Comparison of ENCODE assay signal across 1 cellular context in genomic region chr17:42288078-42288984, GRCh38.
A peak's percentile ranks its signal among the peaks of the same experiment; 100 is the strongest.
TF ChIP-seq lines count a peak whose summit lies in the region.

STAT5A (plus strand) TSS chr17:42288498; CDS start chr17:42289412, 914 bp downstream.

TF ChIP-seq in HepG2, 621 proteins besides CTCF, POLR2A, EP300 and RAD21 (continued from another document):
- TF ChIP-seq ZNF597 (CRISPR knock-in tag; IDR thresholded peaks at IDR 0.05), result no peak
- TF ChIP-seq, protein P1, sequence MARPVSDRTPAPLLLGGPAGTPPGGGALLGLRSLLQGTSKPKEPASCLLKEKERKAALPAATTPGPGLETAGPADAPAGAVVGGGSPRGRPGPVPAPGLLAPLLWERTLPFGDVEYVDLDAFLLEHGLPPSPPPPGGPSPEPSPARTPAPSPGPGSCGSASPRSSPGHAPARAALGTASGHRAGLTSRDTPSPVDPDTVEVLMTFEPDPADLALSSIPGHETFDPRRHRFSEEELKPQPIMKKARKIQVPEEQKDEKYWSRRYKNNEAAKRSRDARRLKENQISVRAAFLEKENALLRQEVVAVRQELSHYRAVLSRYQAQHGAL (CRISPR knock-in tag; IDR thresholded peaks at IDR 0.05; ENCODE audit: not compliant biosample characterization), result no peak
- TF ChIP-seq ZNF496 (CRISPR knock-in tag; IDR thresholded peaks at IDR 0.05; ENCODE audit: insufficient replicate concordance), result no peak
- TF ChIP-seq NFE2L2 (IDR thresholded peaks at IDR 0.05; ENCODE audit: low read length), result no peak
- TF ChIP-seq MAFK (conservative IDR thresholded peaks at IDR 0.05 in 1 of 2, IDR thresholded peaks at IDR 0.05 in 1 of 2; ENCODE audit: low read length in 2 of 2), result no peak
- TF ChIP-seq RELA (CRISPR knock-in tag; IDR thresholded peaks at IDR 0.05), result no peak
- TF ChIP-seq MED13 (CRISPR knock-in tag; IDR thresholded peaks at IDR 0.05), result no peak
- TF ChIP-seq ZNF564 (CRISPR knock-in tag; IDR thresholded peaks at IDR 0.05), result no peak
- no peak for TF ChIP-seq ZNF224 (CRISPR knock-in tag; IDR thresholded peaks at IDR 0.05)
- TF ChIP-seq HOXA3 (CRISPR knock-in tag; IDR thresholded peaks at IDR 0.05), result peak; percentile 64; the same call in 1 of the 2 replicates
- peak; percentile 99 for TF ChIP-seq ZNF777 (CRISPR knock-in tag; IDR thresholded peaks at IDR 0.05)
- 0 out of 2 replicates have a peak, but pooled peaks have one; percentile 32 for TF ChIP-seq KLF12 (CRISPR knock-in tag; IDR thresholded peaks at IDR 0.05; ENCODE audit: borderline replicate concordance)
- TF ChIP-seq ZNF549 (CRISPR knock-in tag; IDR thresholded peaks at IDR 0.05), result no peak
- no peak for TF ChIP-seq NR2F1 (CRISPR knock-in tag; IDR thresholded peaks at IDR 0.05)
- TF ChIP-seq, protein P2, sequence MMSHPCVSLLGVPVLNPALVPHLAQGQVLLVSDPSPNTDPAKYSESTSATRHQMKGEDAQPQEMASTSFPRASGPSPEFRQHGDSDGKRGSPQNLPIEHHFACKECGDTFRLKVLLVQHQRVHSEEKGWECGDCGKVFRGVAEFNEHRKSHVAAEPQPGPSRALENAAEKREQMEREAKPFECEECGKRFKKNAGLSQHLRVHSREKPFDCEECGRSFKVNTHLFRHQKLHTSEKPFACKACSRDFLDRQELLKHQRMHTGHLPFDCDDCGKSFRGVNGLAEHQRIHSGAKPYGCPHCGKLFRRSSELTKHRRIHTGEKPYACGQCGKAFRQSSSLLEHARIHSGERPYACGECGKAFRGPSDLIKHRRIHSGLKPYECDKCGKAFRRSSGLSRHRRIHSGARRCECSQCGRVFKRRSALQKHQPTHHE (CRISPR knock-in tag; IDR thresholded peaks at IDR 0.05; ENCODE audit: borderline replicate concordance), result no peak
- peak; percentile 10 for TF ChIP-seq HDAC1 (CRISPR knock-in tag; IDR thresholded peaks at IDR 0.05)
- no peak for TF ChIP-seq NFE2L1 (CRISPR knock-in tag; IDR thresholded peaks at IDR 0.05; ENCODE audit: borderline replicate concordance)
- no peak for TF ChIP-seq DR1 (CRISPR knock-in tag; IDR thresholded peaks at IDR 0.05)
- TF ChIP-seq, protein P3, sequence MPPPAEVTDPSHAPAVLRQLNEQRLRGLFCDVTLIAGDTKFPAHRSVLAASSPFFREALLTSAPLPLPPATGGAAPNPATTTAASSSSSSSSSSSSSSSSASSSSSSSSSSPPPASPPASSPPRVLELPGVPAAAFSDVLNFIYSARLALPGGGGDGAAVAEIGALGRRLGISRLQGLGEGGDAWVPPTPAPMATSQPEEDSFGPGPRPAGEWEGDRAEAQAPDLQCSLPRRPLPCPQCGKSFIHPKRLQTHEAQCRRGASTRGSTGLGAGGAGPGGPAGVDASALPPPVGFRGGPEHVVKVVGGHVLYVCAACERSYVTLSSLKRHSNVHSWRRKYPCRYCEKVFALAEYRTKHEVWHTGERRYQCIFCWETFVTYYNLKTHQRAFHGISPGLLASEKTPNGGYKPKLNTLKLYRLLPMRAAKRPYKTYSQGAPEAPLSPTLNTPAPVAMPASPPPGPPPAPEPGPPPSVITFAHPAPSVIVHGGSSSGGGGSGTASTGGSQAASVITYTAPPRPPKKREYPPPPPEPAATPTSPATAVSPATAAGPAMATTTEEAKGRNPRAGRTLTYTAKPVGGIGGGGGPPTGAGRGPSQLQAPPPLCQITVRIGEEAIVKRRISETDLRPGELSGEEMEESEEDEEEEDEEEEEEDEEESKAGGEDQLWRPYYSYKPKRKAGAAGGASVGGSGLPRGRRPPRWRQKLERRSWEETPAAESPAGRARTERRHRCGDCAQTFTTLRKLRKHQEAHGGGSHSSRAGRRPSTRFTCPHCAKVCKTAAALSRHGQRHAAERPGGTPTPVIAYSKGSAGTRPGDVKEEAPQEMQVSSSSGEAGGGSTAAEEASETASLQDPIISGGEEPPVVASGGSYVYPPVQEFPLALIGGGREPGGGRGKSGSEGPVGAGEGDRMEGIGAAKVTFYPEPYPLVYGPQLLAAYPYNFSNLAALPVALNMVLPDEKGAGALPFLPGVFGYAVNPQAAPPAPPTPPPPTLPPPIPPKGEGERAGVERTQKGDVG (CRISPR knock-in tag; IDR thresholded peaks at IDR 0.05; ENCODE audit: borderline replicate concordance), result 0 out of 2 replicates have a peak, but pooled peaks have one; percentile 40
- TF ChIP-seq ZNF451 (CRISPR knock-in tag; IDR thresholded peaks at IDR 0.05), result peak; percentile 66; the same call in 1 of the 2 replicates
- TF ChIP-seq ZNF383 (CRISPR knock-in tag; IDR thresholded peaks at IDR 0.05; ENCODE audit: borderline replicate concordance), result no peak
- TF ChIP-seq SKI (IDR thresholded peaks at IDR 0.05; ENCODE audit: partially characterized antibody), result peak; percentile 31
- TF ChIP-seq, protein P4, sequence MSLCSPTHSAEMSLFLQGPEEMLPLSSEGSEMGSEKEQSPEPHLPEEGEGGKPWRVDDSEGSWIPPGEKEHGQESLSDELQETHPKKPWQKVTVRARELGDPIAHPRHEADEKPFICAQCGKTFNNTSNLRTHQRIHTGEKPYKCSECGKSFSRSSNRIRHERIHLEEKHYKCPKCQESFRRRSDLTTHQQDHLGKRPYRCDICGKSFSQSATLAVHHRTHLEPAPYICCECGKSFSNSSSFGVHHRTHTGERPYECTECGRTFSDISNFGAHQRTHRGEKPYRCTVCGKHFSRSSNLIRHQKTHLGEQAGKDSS (CRISPR knock-in tag; IDR thresholded peaks at IDR 0.05; ENCODE audit: borderline replicate concordance, low read depth), result no peak
- TF ChIP-seq ZFP82 (CRISPR knock-in tag; IDR thresholded peaks at IDR 0.05; ENCODE audit: borderline replicate concordance), result peak; percentile 72; the same call in 1 of the 2 replicates
- no peak for TF ChIP-seq ATF7-NPFF (CRISPR knock-in tag; IDR thresholded peaks at IDR 0.05; ENCODE audit: low read depth)
- TF ChIP-seq HMGA1 (CRISPR knock-in tag; conservative IDR thresholded peaks at IDR 0.05), result no peak
- TF ChIP-seq ZNF235 (CRISPR knock-in tag; IDR thresholded peaks at IDR 0.05; ENCODE audit: borderline replicate concordance), result 0 out of 2 replicates have a peak, but pooled peaks have one; percentile 21
- no peak for TF ChIP-seq LRRFIP1 (CRISPR knock-in tag; conservative IDR thresholded peaks at IDR 0.05)
- TF ChIP-seq RNF2 (conservative IDR thresholded peaks at IDR 0.05; ENCODE audit: low read depth), result no peak
- TF ChIP-seq ZFYVE20 (CRISPR knock-in tag; IDR thresholded peaks at IDR 0.05; ENCODE audit: borderline replicate concordance, low read depth), result 0 out of 2 replicates have a peak, but pooled peaks have one; percentile 14
- no peak for TF ChIP-seq PBX2 (CRISPR knock-in tag; IDR thresholded peaks at IDR 0.05)
- TF ChIP-seq, protein P5, sequence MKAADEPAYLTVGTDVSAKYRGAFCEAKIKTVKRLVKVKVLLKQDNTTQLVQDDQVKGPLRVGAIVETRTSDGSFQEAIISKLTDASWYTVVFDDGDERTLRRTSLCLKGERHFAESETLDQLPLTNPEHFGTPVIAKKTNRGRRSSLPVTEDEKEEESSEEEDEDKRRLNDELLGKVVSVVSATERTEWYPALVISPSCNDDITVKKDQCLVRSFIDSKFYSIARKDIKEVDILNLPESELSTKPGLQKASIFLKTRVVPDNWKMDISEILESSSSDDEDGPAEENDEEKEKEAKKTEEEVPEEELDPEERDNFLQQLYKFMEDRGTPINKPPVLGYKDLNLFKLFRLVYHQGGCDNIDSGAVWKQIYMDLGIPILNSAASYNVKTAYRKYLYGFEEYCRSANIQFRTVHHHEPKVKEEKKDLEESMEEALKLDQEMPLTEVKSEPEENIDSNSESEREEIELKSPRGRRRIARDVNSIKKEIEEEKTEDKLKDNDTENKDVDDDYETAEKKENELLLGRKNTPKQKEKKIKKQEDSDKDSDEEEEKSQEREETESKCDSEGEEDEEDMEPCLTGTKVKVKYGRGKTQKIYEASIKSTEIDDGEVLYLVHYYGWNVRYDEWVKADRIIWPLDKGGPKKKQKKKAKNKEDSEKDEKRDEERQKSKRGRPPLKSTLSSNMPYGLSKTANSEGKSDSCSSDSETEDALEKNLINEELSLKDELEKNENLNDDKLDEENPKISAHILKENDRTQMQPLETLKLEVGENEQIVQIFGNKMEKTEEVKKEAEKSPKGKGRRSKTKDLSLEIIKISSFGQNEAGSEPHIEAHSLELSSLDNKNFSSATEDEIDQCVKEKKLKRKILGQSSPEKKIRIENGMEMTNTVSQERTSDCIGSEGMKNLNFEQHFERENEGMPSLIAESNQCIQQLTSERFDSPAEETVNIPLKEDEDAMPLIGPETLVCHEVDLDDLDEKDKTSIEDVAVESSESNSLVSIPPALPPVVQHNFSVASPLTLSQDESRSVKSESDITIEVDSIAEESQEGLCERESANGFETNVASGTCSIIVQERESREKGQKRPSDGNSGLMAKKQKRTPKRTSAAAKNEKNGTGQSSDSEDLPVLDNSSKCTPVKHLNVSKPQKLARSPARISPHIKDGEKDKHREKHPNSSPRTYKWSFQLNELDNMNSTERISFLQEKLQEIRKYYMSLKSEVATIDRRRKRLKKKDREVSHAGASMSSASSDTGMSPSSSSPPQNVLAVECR (CRISPR knock-in tag; IDR thresholded peaks at IDR 0.05; ENCODE audit: borderline replicate concordance), result peak; percentile 42; the same call in 1 of the 2 replicates
- TF ChIP-seq NR2C2 (CRISPR knock-in tag; IDR thresholded peaks at IDR 0.05; ENCODE audit: borderline replicate concordance), result peak; percentile 47; the same call in 1 of the 2 replicates
